ENCODE assay signal across 8 cellular contexts in genomic region chr2:171158790-171159325, GRCh38. TPM values are rescaled to one million over a fixed set of nuclear protein-coding genes. Genes with fewer than 3 reads are reported as not detected.
DNase-seq lines count a peak whose midpoint lies in the region; ATAC-seq and TF ChIP-seq lines count a peak whose summit lies in the region.

No MANE protein-coding gene starts in this region.

- peaks cover 62% of the 10 kb centered on the region for H3K4me1 Mint-ChIP-seq in T-helper 17 cell

- intact Hi-C loops in right cardiac atrium (cut with DNase I) = no loop called here

- H3F3A ChIP-seq in smooth muscle cell (ENCODE audit: low read depth) = peaks cover 7% of the 10 kb centered on the region

- peaks cover 5% of the 10 kb centered on the region for H3K36me3 Mint-ChIP-seq in T-helper 17 cell (ENCODE audit: low read depth)

- peak overlapping the region; percentile 83 for H3K4me2 ChIP-seq in smooth muscle cell

- H3K4me1 ChIP-seq in ACC112 (ENCODE audit: control insufficient read depth, insufficient read depth, low read length, unreplicated experiment) (peaks cover 25% of the 10 kb centered on the region), right cardiac atrium (ENCODE audit: control insufficient read depth, insufficient read depth, low read length) (no peaks in the 10 kb centered on the region), smooth muscle cell (ENCODE audit: low read depth) (peaks cover 23% of the 10 kb centered on the region)

- ATAC-seq in T-helper 17 cell (no peak), right cardiac atrium (no peak), GM18517 (IDR thresholded peaks at IDR 0.05; ENCODE audit: unreplicated experiment) (no peak)

- H3K9ac ChIP-seq in smooth muscle cell (ENCODE audit: low read depth) = peak overlapping the region; percentile 95

- H3K27ac ChIP-seq in ACC112 (ENCODE audit: low read depth, low read length) (no peak overlapping the region), right cardiac atrium (ENCODE audit: low read length) (no peak overlapping the region), smooth muscle cell (ENCODE audit: low read depth) (peak overlapping the region; percentile 96)

- no peak for TF ChIP-seq CTCF in smooth muscle cell (IDR thresholded peaks at IDR 0.05; ENCODE audit: borderline replicate concordance, insufficient read depth, poor library complexity, severe bottlenecking)

- H3K4me3 Mint-ChIP-seq in T-helper 17 cell = peak overlapping the region; percentile 98

- H3K9me3 ChIP-seq in T-helper 17 cell (ENCODE audit: control insufficient read depth, low read length, poor library complexity, severe bottlenecking) (no peaks in the 10 kb centered on the region), right cardiac atrium (ENCODE audit: control insufficient read depth, low read length) (no peaks in the 10 kb centered on the region), smooth muscle cell (replicated peaks; ENCODE audit: low read depth) (no peaks in the 10 kb centered on the region)

- H3K27me3 ChIP-seq in ACC112 (ENCODE audit: insufficient read depth, low read length) (no peaks in the 10 kb centered on the region), H7 (ENCODE audit: control insufficient read depth, insufficient read depth, low read length) (no peaks in the 10 kb centered on the region), right cardiac atrium (ENCODE audit: control insufficient read depth, insufficient read depth) (no peaks in the 10 kb centered on the region), smooth muscle cell (ENCODE audit: low read depth) (no peaks in the 10 kb centered on the region)

- H3K79me2 ChIP-seq in ACC112 (ENCODE audit: control insufficient read depth, insufficient read depth, low read length, unreplicated experiment) (peaks cover 62% of the 10 kb centered on the region), smooth muscle cell (ENCODE audit: low read depth) (peaks cover 55% of the 10 kb centered on the region)

- H2AFZ ChIP-seq in ACC112 (ENCODE audit: low read length, unreplicated experiment) (no peak overlapping the region), smooth muscle cell (ENCODE audit: low read depth) (peak overlapping the region; percentile 100)

- no peak for DNase-seq in H7
- DNase-seq in T-helper 17 cell = no peak
- no peak for DNase-seq in right cardiac atrium
- DNase-seq in smooth muscle cell (lab: John Stamatoyannopoulos, UW; ENCODE audit: unreplicated experiment) = no peak
- DNase-seq in ecto neural progenitor cell (ENCODE audit: low spot score) = no peak
- DNase-seq in kidney glomerular epithelial cell (lab: John Stamatoyannopoulos, UW) = no peak

- H4K20me1 ChIP-seq in smooth muscle cell (ENCODE audit: low read depth) = peaks cover 59% of the 10 kb centered on the region

- peak overlapping the region; percentile 98 for H3K27ac Mint-ChIP-seq in T-helper 17 cell

- H3K36me3 ChIP-seq in ACC112 (ENCODE audit: insufficient read depth, low read length) (no peaks in the 10 kb centered on the region), H7 (replicated peaks; ENCODE audit: control insufficient read depth, insufficient read depth, low read length) (no peaks in the 10 kb centered on the region), smooth muscle cell (ENCODE audit: low read depth) (no peaks in the 10 kb centered on the region)

- WGBS in right cardiac atrium = 10% methylated on average over 15 of the region's 15 CpGs
- WGBS in smooth muscle cell (ENCODE audit: low lambda C conversion rate) = 1% methylated on average over 15 of the region's 15 CpGs

- H3K4me3 ChIP-seq in ACC112 (ENCODE audit: low read depth, low read length) (peak overlapping the region; percentile 92), H7 (ENCODE audit: insufficient read depth, low read depth, low read length) (peak overlapping the region; percentile 99), right cardiac atrium (ENCODE audit: low read length) (peak overlapping the region; percentile 90), smooth muscle cell (peak overlapping the region; percentile 99)

- H3K27me3 Mint-ChIP-seq in T-helper 17 cell = no peaks in the 10 kb centered on the region

RNA-seq across cellular contexts. Expression of gene TLK1, which starts 1.8 kb away (rescaled TPM):
- 14.1 and 22.6 TPM in 2 replicates for total RNA-seq in H7 (2014; rRNA removed; shearing (Covaris generic))
- total RNA-seq in T-helper 17 cell (100 to 1,000 TPM; 147 to 193 TPM), right cardiac atrium (10 to 100 TPM; 32.6 to 35.3 (median 33.2) TPM), smooth muscle cell (14.4 and 20.0 TPM in 2 replicates)
- polyA plus RNA-seq in right cardiac atrium (7.3 TPM), smooth muscle cell (3.2 and 6.4 TPM in 2 replicates)
